12 cellular contexts compared by ENCODE assay signal in the genomic region with DNA sequence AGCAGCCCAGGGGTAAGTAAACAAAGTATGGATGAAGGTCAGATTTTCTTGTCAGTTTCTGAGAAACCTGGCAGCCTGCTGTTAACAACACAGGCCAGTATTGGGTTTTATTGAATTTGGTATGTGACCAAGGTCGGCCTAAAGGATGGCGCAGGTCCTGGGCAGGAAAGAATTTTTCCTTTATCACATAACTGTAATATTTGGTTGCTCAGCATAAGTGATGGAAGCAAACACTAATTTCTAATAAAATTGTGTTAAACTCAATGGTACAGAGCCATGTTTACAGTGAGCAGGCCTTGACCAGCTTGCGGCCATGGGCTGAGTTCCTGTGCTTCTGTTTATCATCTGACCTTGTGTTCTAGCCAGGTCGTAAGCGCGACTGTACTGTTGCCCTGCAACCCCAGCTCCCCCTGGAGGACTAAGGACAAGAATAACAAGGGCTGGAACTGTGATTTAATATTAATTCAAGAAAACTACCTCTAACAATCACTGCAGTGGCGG. TPM values are rescaled to one million over a fixed set of nuclear protein-coding genes. Genes with fewer than 3 reads are reported as not detected.
DNase-seq lines count a peak whose midpoint lies in the region; ATAC-seq, FAIRE-seq and TF ChIP-seq lines count a peak whose summit lies in the region.
"Had no signal": no experiment of that assay in that cellular context is flagged by ENCODE, and none has a peak within 500 bp of the region (broad histone marks: within the 10 kb centered on the region; RNA-seq: fewer than 3 reads in every experiment).

No MANE protein-coding gene starts in this region.

- TF ChIP-seq RAD21 in A549 (conservative IDR thresholded peaks at IDR 0.05 in 1 of 2, IDR thresholded peaks at IDR 0.05 in 1 of 2) = peak; percentile 27 to 37; a peak in 2 of 5 replicates

- ATAC-seq in A549 (peak in 1 of 2 experiments; percentile 30; a peak in 2 of 6 replicates), HG03095 (IDR thresholded peaks at IDR 0.05; ENCODE audit: unreplicated experiment) (no peak)
- ATAC-seq in stimulated activated memory B cell treated with anti-CD40 and anti-IgM and Interleukin-4, amounts not matched to agents 10 μg/mL and 1 μg/mL and 100 μg/mL, for 72 hours = no peak
- no peak for ATAC-seq in stimulated activated naive CD8-positive, alpha-beta T cell treated with anti-CD3 and anti-CD28 coated beads, Interleukin-15, Interleukin-2, amounts not matched to agents 100 U/mL and 50 U/mL, for 24 hours
- no peak for ATAC-seq in activated CD8-positive, alpha-beta T cell treated with anti-CD3 and anti-CD28 coated beads, Interleukin-2, amount 10 ng/mL, durations not matched to agents 7 days and 5 days

- intact Hi-C loops in kidney (cut with DNase I) = no loop called here

- TF ChIP-seq CTCF in A549 (IDR thresholded peaks at IDR 0.05) (peak; percentile 10; the same call in 1 of the 3 replicates), brain microvascular endothelial cell (IDR thresholded peaks at IDR 0.05; ENCODE audit: low read depth, low read length, missing control alignments) (peak; percentile 53), kidney (IDR thresholded peaks at IDR 0.05; ENCODE audit: borderline replicate concordance, extremely low read depth, insufficient read depth) (peak; percentile 47)

- H3K27me3 ChIP-seq in HUES64 (ENCODE audit: insufficient read depth, low read length) (no peaks in the 10 kb centered on the region), brain microvascular endothelial cell (replicated peaks) (no peaks in the 10 kb centered on the region)
- H3K27me3 ChIP-seq: Peyer's patch had no signal

- FAIRE-seq in A549 (lab: Jason Lieb, UNC) (no peak), kidney (lab: Jason Lieb, UNC) (no peak)

- in situ Hi-C loops in brain microvascular endothelial cell (cut with HindIII; ENCODE audit: low pct_ligation_motif_present, low sequenced_read_pairs) = no loop called here

- peaks cover 73% of the 10 kb centered on the region for H3K36me3 Mint-ChIP-seq in stimulated activated memory B cell treated with anti-CD40 and anti-IgM and Interleukin-4, amounts not matched to agents 10 μg/mL and 1 μg/mL and 100 μg/mL, for 72 hours
- H3K36me3 Mint-ChIP-seq in activated CD8-positive, alpha-beta T cell treated with anti-CD3 and anti-CD28 coated beads, Interleukin-2, amount 10 ng/mL, durations not matched to agents 7 days and 5 days (ENCODE audit: low read depth) = peaks cover 62% of the 10 kb centered on the region

- peaks cover 96% of the 10 kb centered on the region for H3K36me3 ChIP-seq in HUES64 (ENCODE audit: insufficient read depth, low read length)
- peaks cover 72% of the 10 kb centered on the region for H3K36me3 ChIP-seq in brain microvascular endothelial cell (replicated peaks)
- H3K36me3 ChIP-seq in kidney (ENCODE audit: control insufficient read depth in 1 of 2, insufficient read depth in 2 of 2, low read length in 2 of 2) = peaks cover 53 to 88% of the 10 kb centered on the region in 2 donors

- no peaks in the 10 kb centered on the region for H3K4me1 ChIP-seq in A549
- peaks cover 2% of the 10 kb centered on the region; the same call in 1 of the 2 replicates for H3K4me1 ChIP-seq in HUES64 (ENCODE audit: insufficient read depth, low read length)
- peaks cover 27 to 40% of the 10 kb centered on the region in 2 donors for H3K4me1 ChIP-seq in kidney (ENCODE audit: control insufficient read depth in 1 of 2, insufficient read depth in 1 of 2, low read depth in 1 of 2, low read length in 2 of 2)
- H3K4me1 ChIP-seq: Peyer's patch had no signal

- H3K4me3 Mint-ChIP-seq in stimulated activated memory B cell treated with anti-CD40 and anti-IgM and Interleukin-4, amounts not matched to agents 10 μg/mL and 1 μg/mL and 100 μg/mL, for 72 hours = no peak overlapping the region
- H3K4me3 Mint-ChIP-seq in activated CD8-positive, alpha-beta T cell treated with anti-CD3 and anti-CD28 coated beads, Interleukin-2, amount 10 ng/mL, durations not matched to agents 7 days and 5 days = no peak overlapping the region

- CTCF ChIA-PET in A549 (lab: Yijun Ruan, JAX) = interaction anchor here (0.7 to 4.8 kb wide), 19 partner anchors 10 to 466 kb away, joined by 3 to 41 read pairs (median 4); a partner anchor contains a TSS
- CTCF ChIA-PET in activated CD8-positive, alpha-beta T cell treated with anti-CD3 and anti-CD28 coated beads, Interleukin-2, amount 10 ng/mL, durations not matched to agents 7 days and 5 days (lab: Charles Lee) = no interaction called here

- H3K27ac ChIP-seq in A549 = no peak overlapping the region
- H3K27ac ChIP-seq in HUES64 (ENCODE audit: low read depth, low read length) = peak overlapping the region; percentile 62; the same call in 1 of the 2 replicates
- H3K27ac ChIP-seq in brain microvascular endothelial cell = peak overlapping the region; percentile 64
- H3K27ac ChIP-seq in kidney (ENCODE audit: low read depth in 2 of 2, low read length in 2 of 2) = peak overlapping the region; percentile 77 to 88
- H3K27ac ChIP-seq: Peyer's patch had no signal

- H3K9ac ChIP-seq in HUES64 (ENCODE audit: low read depth, low read length) = no peak overlapping the region
- H3K9ac ChIP-seq in kidney (ENCODE audit: low read length in 2 of 2) = peak overlapping the region in 1 of 2 donors; percentile 53

- 93% methylated on average over 7 of the region's 7 CpGs for WGBS in A549 (ENCODE audit: missing lambda C conversion rate)
- WGBS in HUES64 = 77% methylated on average over 5 of the region's 7 CpGs

- TF ChIP-seq POLR2A in A549 (IDR thresholded peaks at IDR 0.05; ENCODE audit: low read length) = no peak

- POLR2A ChIA-PET in A549 (lab: Yijun Ruan, JAX) = interaction anchor here (3.0 to 3.3 kb wide), 2 partner anchors 10 to 11 kb away, joined by 26 to 37 read pairs; a partner anchor contains a TSS
- POLR2A ChIA-PET in activated CD8-positive, alpha-beta T cell treated with anti-CD3 and anti-CD28 coated beads, Interleukin-2, amount 10 ng/mL, durations not matched to agents 7 days and 5 days (lab: Charles Lee) = interaction anchor here (1.7 kb wide), 1 partner anchor 10 kb away, joined by 7 read pairs; a partner anchor contains a TSS

- H3K27me3 Mint-ChIP-seq in stimulated activated memory B cell treated with anti-CD40 and anti-IgM and Interleukin-4, amounts not matched to agents 10 μg/mL and 1 μg/mL and 100 μg/mL, for 72 hours = no peaks in the 10 kb centered on the region
- no peaks in the 10 kb centered on the region for H3K27me3 Mint-ChIP-seq in activated CD8-positive, alpha-beta T cell treated with anti-CD3 and anti-CD28 coated beads, Interleukin-2, amount 10 ng/mL, durations not matched to agents 7 days and 5 days (ENCODE audit: low read depth)

- H3K9me3 ChIP-seq in A549 (no peaks in the 10 kb centered on the region), HUES64 (ENCODE audit: insufficient read depth, low read depth, low read length) (no peaks in the 10 kb centered on the region), kidney (ENCODE audit: control insufficient read depth in 1 of 2, low read length in 2 of 2) (no peaks in the 10 kb centered on the region)
- H3K9me3 ChIP-seq: Peyer's patch had no signal

- H3K27ac Mint-ChIP-seq in stimulated activated memory B cell treated with anti-CD40 and anti-IgM and Interleukin-4, amounts not matched to agents 10 μg/mL and 1 μg/mL and 100 μg/mL, for 72 hours = no peak overlapping the region
- H3K27ac Mint-ChIP-seq in activated CD8-positive, alpha-beta T cell treated with anti-CD3 and anti-CD28 coated beads, Interleukin-2, amount 10 ng/mL, durations not matched to agents 7 days and 5 days = no peak overlapping the region

- H3K4me3 ChIP-seq in A549 (no peak overlapping the region), HUES64 (ENCODE audit: low read length) (no peak overlapping the region), brain microvascular endothelial cell (ENCODE audit: low read depth, low read length) (no peak overlapping the region), kidney (ENCODE audit: low read length in 2 of 2) (peak overlapping the region in 1 of 2 donors; percentile 16)
- H3K4me3 ChIP-seq: Peyer's patch had no signal

- no peak for TF ChIP-seq EP300 in A549 (IDR thresholded peaks at IDR 0.05)

- DNase-seq in A549 (ENCODE audit: low read depth in 1 of 2, low spot score in 1 of 2) (peak in 1 of 2 experiments; percentile 48), brain microvascular endothelial cell (no peak), kidney (no peak)
- DNase-seq in stimulated activated naive CD8-positive, alpha-beta T cell treated with anti-CD3 and anti-CD28 coated beads, Interleukin-15, Interleukin-2, amounts not matched to agents 100 U/mL and 50 U/mL, for 24 hours = no peak
- DNase-seq in activated CD8-positive, alpha-beta T cell treated with anti-CD3 and anti-CD28 coated beads, Interleukin-2, amount 10 ng/mL, durations not matched to agents 7 days and 5 days = no peak
- DNase-seq: COR-L47, nucleus accumbens had no signal

- H3K4me1 Mint-ChIP-seq in stimulated activated memory B cell treated with anti-CD40 and anti-IgM and Interleukin-4, amounts not matched to agents 10 μg/mL and 1 μg/mL and 100 μg/mL, for 72 hours = no peaks in the 10 kb centered on the region
- H3K4me1 Mint-ChIP-seq in activated CD8-positive, alpha-beta T cell treated with anti-CD3 and anti-CD28 coated beads, Interleukin-2, amount 10 ng/mL, durations not matched to agents 7 days and 5 days (ENCODE audit: low read depth) = peaks cover 5% of the 10 kb centered on the region

- H3K9me3 Mint-ChIP-seq in stimulated activated memory B cell treated with anti-CD40 and anti-IgM and Interleukin-4, amounts not matched to agents 10 μg/mL and 1 μg/mL and 100 μg/mL, for 72 hours = no peaks in the 10 kb centered on the region
- no peaks in the 10 kb centered on the region for H3K9me3 Mint-ChIP-seq in activated CD8-positive, alpha-beta T cell treated with anti-CD3 and anti-CD28 coated beads, Interleukin-2, amount 10 ng/mL, durations not matched to agents 7 days and 5 days (ENCODE audit: insufficient read depth)

- H3K4me2 ChIP-seq in A549 = no peak overlapping the region

RNA-seq across cellular contexts. Expression of a gene that starts 10.5 kb away (rescaled TPM):
- polyA plus RNA-seq in A549 (2011; rRNA removed) (132 and 162 TPM in 2 replicates), A549 (2017; fragmentation: RNase III; extraction: RNeasy Plus Mini Kit Qiagen cat#74134 plus additional on column Dnase treatment) (125 to 130 TPM (median 127 TPM) in 3 replicates), kidney (ENCODE audit: insufficient read depth, low read depth, low replicate concordance) (174 TPM)
- polyA plus RNA-seq in A549 (2012; cell fraction: cytosol; rRNA removed) = 145 and 182 TPM in 2 replicates
- 98.1 and 111 TPM in 2 replicates for polyA plus RNA-seq in A549 (2012; cell fraction: nucleus; rRNA removed)
- 148 and 169 TPM in 2 replicates for polyA minus RNA-seq in A549 (2011; rRNA and poly(A)+ RNA removed)
- polyA plus RNA-seq in HUES64 (2013, experiment 1 of 2) = 54.3 TPM
- polyA plus RNA-seq in HUES64 (2013, experiment 2 of 2) = 51.4 TPM
- 84.9 TPM for total RNA-seq in kidney
- 10 to 100 TPM; 68.1 to 73.9 TPM for total RNA-seq in activated CD8-positive, alpha-beta T cell treated with anti-CD3 and anti-CD28 coated beads, Interleukin-2, amount 10 ng/mL, durations not matched to agents 7 days and 5 days

RNA-seq across cellular contexts. Expression of a gene that starts 11.2 kb away (rescaled TPM):
- 66.2 and 68.3 TPM in 2 replicates for polyA plus RNA-seq in A549 (2011; rRNA removed)
- polyA plus RNA-seq in A549 (2012; cell fraction: cytosol; rRNA removed) = 56.9 and 65.0 TPM in 2 replicates
- 59.9 and 77.4 TPM in 2 replicates for polyA plus RNA-seq in A549 (2012; cell fraction: nucleus; rRNA removed)
- 37.4 to 38.8 TPM (median 37.4 TPM) in 3 replicates for polyA plus RNA-seq in A549 (2017; fragmentation: RNase III; extraction: RNeasy Plus Mini Kit Qiagen cat#74134 plus additional on column Dnase treatment)
- polyA minus RNA-seq in A549 (2011; rRNA and poly(A)+ RNA removed) = 110 and 120 TPM in 2 replicates
- polyA plus RNA-seq in HUES64 (2013, experiment 1 of 2) = 9.3 TPM
- 12.1 TPM for polyA plus RNA-seq in HUES64 (2013, experiment 2 of 2)
- 83.9 TPM for total RNA-seq in kidney
- polyA plus RNA-seq in kidney (ENCODE audit: insufficient read depth, low read depth, low replicate concordance) = 28.9 TPM
- 10 to 100 TPM; 16.3 to 19.7 TPM for total RNA-seq in activated CD8-positive, alpha-beta T cell treated with anti-CD3 and anti-CD28 coated beads, Interleukin-2, amount 10 ng/mL, durations not matched to agents 7 days and 5 days

RNA-seq across cellular contexts. Expression of a gene that starts 11.5 kb away (rescaled TPM):
- polyA plus RNA-seq in A549 (2011; rRNA removed) (58.7 and 72.1 TPM in 2 replicates), A549 (2017; fragmentation: RNase III; extraction: RNeasy Plus Mini Kit Qiagen cat#74134 plus additional on column Dnase treatment) (53.8 to 57.4 TPM (median 56.8 TPM) in 3 replicates), kidney (ENCODE audit: insufficient read depth, low read depth, low replicate concordance) (52.6 TPM)
- 49.7 and 52.2 TPM in 2 replicates for polyA plus RNA-seq in A549 (2012; cell fraction: cytosol; rRNA removed)
- polyA plus RNA-seq in A549 (2012; cell fraction: nucleus; rRNA removed) = 36.8 and 43.6 TPM in 2 replicates
- polyA minus RNA-seq in A549 (2011; rRNA and poly(A)+ RNA removed) = 15.0 and 17.0 TPM in 2 replicates
- 18.5 TPM for polyA plus RNA-seq in HUES64 (2013, experiment 1 of 2)
- polyA plus RNA-seq in HUES64 (2013, experiment 2 of 2) = 20.2 TPM
- 37.5 TPM for total RNA-seq in kidney
- total RNA-seq in activated CD8-positive, alpha-beta T cell treated with anti-CD3 and anti-CD28 coated beads, Interleukin-2, amount 10 ng/mL, durations not matched to agents 7 days and 5 days = 10 to 100 TPM; 20.7 to 22.7 TPM

RNA-seq across cellular contexts. Expression of a gene that starts 18.2 kb away (rescaled TPM):
- polyA plus RNA-seq in A549 (2011; rRNA removed) = not detected in 2 replicates
- polyA plus RNA-seq in A549 (2012; cell fraction: cytosol; rRNA removed) = not detected in 2 replicates
- polyA plus RNA-seq in A549 (2012; cell fraction: nucleus; rRNA removed) = not detected in 2 replicates
- polyA plus RNA-seq in A549 (2017; fragmentation: RNase III; extraction: RNeasy Plus Mini Kit Qiagen cat#74134 plus additional on column Dnase treatment) = not detected in 3 replicates
- not detected in 2 replicates for polyA minus RNA-seq in A549 (2011; rRNA and poly(A)+ RNA removed)
- polyA plus RNA-seq in HUES64 (2013, experiment 1 of 2) = not detected
- polyA plus RNA-seq in HUES64 (2013, experiment 2 of 2) = not detected
- not detected for total RNA-seq in kidney
- polyA plus RNA-seq in kidney (ENCODE audit: insufficient read depth, low read depth, low replicate concordance) = not detected
- not detected for total RNA-seq in activated CD8-positive, alpha-beta T cell treated with anti-CD3 and anti-CD28 coated beads, Interleukin-2, amount 10 ng/mL, durations not matched to agents 7 days and 5 days
- total RNA-seq: esophagus mucosa, Peyer's patch had no signal

RNA-seq across cellular contexts. Expression of a gene that starts 23.3 kb away (rescaled TPM):
- 10.2 and 14.2 TPM in 2 replicates for polyA plus RNA-seq in A549 (2011; rRNA removed)
- polyA plus RNA-seq in A549 (2012; cell fraction: cytosol; rRNA removed) = 9.1 and 12.9 TPM in 2 replicates
- polyA plus RNA-seq in A549 (2012; cell fraction: nucleus; rRNA removed) = 17.7 and 21.7 TPM in 2 replicates
- polyA plus RNA-seq in A549 (2017; fragmentation: RNase III; extraction: RNeasy Plus Mini Kit Qiagen cat#74134 plus additional on column Dnase treatment) = 24.5 to 31.1 TPM (median 25.5 TPM) in 3 replicates
- polyA minus RNA-seq in A549 (2011; rRNA and poly(A)+ RNA removed) = 21.7 and 24.2 TPM in 2 replicates
- polyA plus RNA-seq in HUES64 (2013, experiment 1 of 2) = 1.6 TPM
- 3.2 TPM for polyA plus RNA-seq in HUES64 (2013, experiment 2 of 2)
- 0.98 TPM for total RNA-seq in kidney
- polyA plus RNA-seq in kidney (ENCODE audit: insufficient read depth, low read depth, low replicate concordance) = 3.5 TPM
- not detected for total RNA-seq in activated CD8-positive, alpha-beta T cell treated with anti-CD3 and anti-CD28 coated beads, Interleukin-2, amount 10 ng/mL, durations not matched to agents 7 days and 5 days

Comparison
In these comparisons a context has a peak if more than half of its experiments do, and no peak if none do; other contexts are left out.
1. H3K27ac ChIP-seq: peak in HUES64 (single experiment), brain microvascular endothelial cell (single experiment) and kidney (2 of 2); none in A549 (0 of 2).
2. Peak in every context shown above with its lines, with median percentiles within 50 percentile points of each other: CTCF ChIP-seq.